ENCODE assay signal across 16 cellular contexts in the genomic region with DNA sequence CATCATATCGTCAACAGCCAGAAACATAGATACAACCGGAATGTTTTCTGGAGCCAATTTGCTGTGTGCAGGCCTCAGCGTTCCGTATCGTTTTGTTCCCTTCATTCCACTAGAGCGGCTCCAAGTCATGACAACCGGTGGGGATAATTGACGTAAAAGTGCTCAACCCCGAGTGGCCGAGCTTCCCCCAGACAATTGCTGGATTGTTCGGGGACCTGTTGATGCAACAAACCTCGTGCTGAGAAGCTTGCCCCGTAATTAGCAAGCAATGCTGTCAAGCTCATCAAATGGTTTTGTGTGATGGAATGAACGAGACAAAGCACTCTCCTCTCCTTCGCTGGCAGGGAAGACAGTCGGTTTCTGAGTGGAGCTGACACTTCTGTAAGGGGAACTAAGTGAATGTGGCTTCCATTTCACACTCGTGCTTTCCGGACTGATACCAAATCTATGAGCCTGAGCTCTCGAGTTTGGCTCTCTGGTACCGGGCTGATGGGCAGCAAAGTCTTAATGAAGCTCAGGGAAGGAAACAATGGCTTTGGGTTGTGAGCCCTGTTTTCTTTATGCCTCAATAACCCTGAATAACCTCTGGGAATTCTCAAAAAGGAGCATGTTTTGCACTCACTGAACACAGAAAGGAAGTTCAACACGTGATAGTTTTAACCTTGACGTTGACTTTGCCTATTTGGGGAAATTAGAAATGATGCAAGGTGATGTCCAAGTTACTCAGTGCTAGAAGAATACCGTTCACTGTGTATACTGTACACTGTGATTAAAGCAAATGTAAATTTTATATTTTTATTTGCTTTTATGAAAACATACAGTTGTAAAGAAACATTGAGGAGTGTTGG.
DNase-seq lines count a peak whose midpoint lies in the region; ATAC-seq, FAIRE-seq and TF ChIP-seq lines count a peak whose summit lies in the region.
"Had no signal": no experiment of that assay in that cellular context is flagged by ENCODE, and none has a peak within 500 bp of the region (broad histone marks: within the 10 kb centered on the region; RNA-seq: fewer than 3 reads in every experiment).

No MANE protein-coding gene starts in this region.

- peak overlapping the region; percentile 46 for H3K4me2 ChIP-seq in astrocyte (ENCODE audit: low read length)

- no peaks in the 10 kb centered on the region for H3K36me3 ChIP-seq in astrocyte (ENCODE audit: insufficient read depth, low read length)
- no peaks in the 10 kb centered on the region for H3K36me3 ChIP-seq in heart left ventricle
- H3K36me3 ChIP-seq: uterus had no signal

- no peak for FAIRE-seq in astrocyte (lab: Jason Lieb, UNC)

- no peaks in the 10 kb centered on the region for H4K20me1 ChIP-seq in astrocyte (ENCODE audit: insufficient read depth, low read length)

- H3K4me1 ChIP-seq in astrocyte (ENCODE audit: insufficient read depth, low read length) (peaks cover 5% of the 10 kb centered on the region), heart left ventricle (peaks cover 0 to 9% (median 0%) of the 10 kb centered on the region in 12 donors)
- H3K4me1 ChIP-seq: uterus had no signal

- H3K27me3 Mint-ChIP-seq in astrocyte (ENCODE audit: low read depth, unreplicated experiment) (no peaks in the 10 kb centered on the region), nephron progenitor cell (ENCODE audit: low read depth, poor library complexity) (peaks cover 4% of the 10 kb centered on the region)
- H3K27me3 Mint-ChIP-seq: progenitor cell of endocrine pancreas had no signal

- H3K27ac Mint-ChIP-seq in astrocyte (ENCODE audit: unreplicated experiment) (no peak overlapping the region), nephron progenitor cell (peak overlapping the region; percentile 73)
- H3K27ac Mint-ChIP-seq: activated CD8-positive, alpha-beta T cell treated with anti-CD3 and anti-CD28 coated beads, Interleukin-2, amount 10 ng/mL, durations not matched to agents 7 days and 5 days; progenitor cell of endocrine pancreas had no signal

- H3K9me3 ChIP-seq in astrocyte (ENCODE audit: insufficient read depth, low read depth, low read length), result no peaks in the 10 kb centered on the region
- no peaks in the 10 kb centered on the region for H3K9me3 ChIP-seq in heart left ventricle
- H3K9me3 ChIP-seq: uterus had no signal

- H3K4me1 Mint-ChIP-seq in astrocyte (ENCODE audit: low read depth, unreplicated experiment) (no peaks in the 10 kb centered on the region), nephron progenitor cell (peaks cover 18% of the 10 kb centered on the region)

- H3K4me3 Mint-ChIP-seq in astrocyte (ENCODE audit: unreplicated experiment), result no peak overlapping the region
- H3K4me3 Mint-ChIP-seq in nephron progenitor cell, result no peak overlapping the region
- H3K4me3 Mint-ChIP-seq: activated CD8-positive, alpha-beta T cell treated with anti-CD3 and anti-CD28 coated beads, Interleukin-2, amount 10 ng/mL, durations not matched to agents 7 days and 5 days had no signal

- H3K9me3 Mint-ChIP-seq in astrocyte (ENCODE audit: unreplicated experiment), result peaks cover 5% of the 10 kb centered on the region
- H3K9me3 Mint-ChIP-seq in nephron progenitor cell, result peaks cover 34% of the 10 kb centered on the region

- H3K9ac ChIP-seq in astrocyte (ENCODE audit: low read length), result no peak overlapping the region

- intact Hi-C loops in heart left ventricle (cut with DNase I), result loop anchor here in 2 of 10 donors (2.0 to 10.0 kb wide), 3 partner anchors 89 to 223 kb away; partner anchors contain the start of gene BAMBI (in 1 of the 2)

- H3K27me3 ChIP-seq in astrocyte (ENCODE audit: insufficient read depth, low read length) (no peaks in the 10 kb centered on the region), heart left ventricle (peaks cover 0 to 4% (median 0%) of the 10 kb centered on the region in 9 donors)
- H3K27me3 ChIP-seq: uterus had no signal

- no peaks in the 10 kb centered on the region for H3K79me2 ChIP-seq in astrocyte (ENCODE audit: insufficient read depth, low read length)

- no peak for TF ChIP-seq POLR2A in heart left ventricle (IDR thresholded peaks at IDR 0.05)

- no peak overlapping the region for H3K4me3 ChIP-seq in astrocyte (ENCODE audit: insufficient read depth, low read depth, low read length)
- peak overlapping the region in 1 of 12 donors; percentile 5 for H3K4me3 ChIP-seq in heart left ventricle
- H3K4me3 ChIP-seq: uterus had no signal

- H3K27ac ChIP-seq in astrocyte (ENCODE audit: low read depth, low read length), result no peak overlapping the region
- peak overlapping the region; percentile 3 to 80 (median 61) for H3K27ac ChIP-seq in heart left ventricle
- H3K27ac ChIP-seq: uterus had no signal

- ATAC-seq in heart left ventricle (peak; percentile 95 to 97 (median 96)), GM19467 (IDR thresholded peaks at IDR 0.05; ENCODE audit: unreplicated experiment) (no peak), GM18868 (IDR thresholded peaks at IDR 0.05; ENCODE audit: unreplicated experiment) (no peak)
- ATAC-seq: activated CD8-positive, alpha-beta T cell treated with anti-CD3 and anti-CD28 coated beads, Interleukin-2, amount 10 ng/mL, durations not matched to agents 7 days and 5 days; stimulated activated naive CD8-positive, alpha-beta T cell treated with anti-CD3 and anti-CD28 coated beads, Interleukin-15, Interleukin-2, amounts not matched to agents 100 U/mL and 50 U/mL, for 24 hours had no signal

- WGBS in heart left ventricle, 4 donors, result 29 to 43% (median 37%) methylated on average over 23 of the region's 23 CpGs

- peak overlapping the region; percentile 82 for H2AFZ ChIP-seq in astrocyte (ENCODE audit: low read depth, low read length)

- DNase-seq in Ammon's horn (ENCODE audit: low spot score) (peak; percentile 77), astrocyte (ENCODE audit: low read depth) (peak; percentile 16), heart left ventricle (peak in 4 of 5 donors; percentile 29 to 77 (median 60)), nephron progenitor cell (no peak), NCI-H1105 (lab: John Stamatoyannopoulos, UW) (no peak), NCI-H1930 (lab: John Stamatoyannopoulos, UW) (no peak)
- DNase-seq: activated CD8-positive, alpha-beta T cell treated with anti-CD3 and anti-CD28 coated beads, Interleukin-2, amount 10 ng/mL, durations not matched to agents 7 days and 5 days; erythroblast; NCI-H2107; stimulated activated CD4-positive, alpha-beta T cell treated with anti-CD3 and anti-CD28 coated beads, Interleukin-15, amount 100 ng/mL, for 24 hours; stimulated activated naive CD8-positive, alpha-beta T cell treated with anti-CD3 and anti-CD28 coated beads, Interleukin-15, Interleukin-2, amounts not matched to agents 100 U/mL and 50 U/mL, for 24 hours; SW 1271; uterus had no signal

- H3K36me3 Mint-ChIP-seq in astrocyte (ENCODE audit: low read depth, unreplicated experiment) (peaks cover 2% of the 10 kb centered on the region), nephron progenitor cell (ENCODE audit: low read depth) (peaks cover 5% of the 10 kb centered on the region)

- TF ChIP-seq CTCF in astrocyte (IDR thresholded peaks at IDR 0.05; ENCODE audit: insufficient read depth, low read depth, low read length) (no peak), heart left ventricle (IDR thresholded peaks at IDR 0.05) (no peak), nephron progenitor cell (IDR thresholded peaks at IDR 0.05) (no peak)

Comparison
In these comparisons a context has a peak if more than half of its experiments do, and no peak if none do; other contexts are left out.
1. DNase-seq: peak in Ammon's horn (single experiment), astrocyte (single experiment) and heart left ventricle (4 of 5); none in nephron progenitor cell (single experiment), NCI-H1105 (single experiment) and NCI-H1930 (0 of 2).
2. ATAC-seq: peak in heart left ventricle (4 of 4); none in GM19467 (single experiment) and GM18868 (single experiment).